17 cellular contexts compared by ENCODE assay signal in the genomic region with DNA sequence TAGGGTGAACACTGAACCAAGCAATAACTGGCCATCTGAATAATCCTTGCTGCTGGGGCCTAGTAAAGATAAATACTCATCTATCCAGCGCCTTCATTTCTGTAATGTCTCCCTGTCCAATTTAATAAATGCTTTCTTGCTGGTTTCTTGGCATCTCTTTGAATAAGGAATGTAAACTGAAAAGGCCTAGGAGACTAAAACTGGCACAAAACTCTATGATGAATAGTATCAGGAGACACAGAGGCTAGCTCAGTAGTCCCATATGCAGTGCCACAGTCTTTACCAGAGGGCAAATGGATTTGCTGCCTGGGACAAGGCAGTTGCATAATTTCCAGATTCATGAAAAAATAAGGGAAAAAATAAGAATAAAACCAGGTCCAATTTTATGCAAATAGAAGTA.
DNase-seq lines count a peak whose midpoint lies in the region; ATAC-seq and TF ChIP-seq lines count a peak whose summit lies in the region.
"Had no signal": no experiment of that assay in that cellular context is flagged by ENCODE, and none has a peak within 500 bp of the region (broad histone marks: within the 10 kb centered on the region; RNA-seq: fewer than 3 reads in every experiment).

No MANE protein-coding gene starts in this region.

- DNase-seq in GM03348 (ENCODE audit: low spot score) (peak; percentile 13), chondrocyte (ENCODE audit: low spot score) (no peak), NCI-H1694 (lab: John Stamatoyannopoulos, UW) (no peak), hepatic stellate cell (ENCODE audit: low spot score) (no peak)
- DNase-seq: BE2C; CD4-positive, alpha-beta memory T cell; DMS79 treated with DMSO at 0.1 percent for 48 hours; KBM-7; NCI-H1436; NCI-H2029 treated with DMSO at 0.1 percent for 48 hours; NCI-H2171 treated with DMSO at 0.1 percent for 48 hours; NCI-H774; RPMI8226; SIG-M5 had no signal

- H3K27ac Mint-ChIP-seq in chondrocyte (ENCODE audit: unreplicated experiment) = peak overlapping the region; percentile 30
- H3K27ac Mint-ChIP-seq: CD4-positive, alpha-beta memory T cell had no signal

- no peaks in the 10 kb centered on the region for H3K9me3 Mint-ChIP-seq in chondrocyte (ENCODE audit: low read depth)
- H3K9me3 Mint-ChIP-seq: CD4-positive, alpha-beta memory T cell had no signal

- H3K27ac ChIP-seq in gastroesophageal sphincter (peak overlapping the region; percentile 53 to 79 (median 71)), subcutaneous abdominal adipose tissue (ENCODE audit: low read depth, low read length) (peak overlapping the region; percentile 51)

- H3K27me3 ChIP-seq in gastroesophageal sphincter (no peaks in the 10 kb centered on the region), subcutaneous abdominal adipose tissue (ENCODE audit: control insufficient read depth in 5 of 5, insufficient read depth in 4 of 5, low read length in 5 of 5) (no peaks in the 10 kb centered on the region)
- H3K27me3 ChIP-seq: BE2C had no signal

- peaks cover 56% of the 10 kb centered on the region for H3K4me1 Mint-ChIP-seq in chondrocyte (ENCODE audit: low read depth)
- H3K4me1 Mint-ChIP-seq: CD4-positive, alpha-beta memory T cell had no signal

- no peak for TF ChIP-seq POLR2A in gastroesophageal sphincter (IDR thresholded peaks at IDR 0.05)

- TF ChIP-seq CTCF in chondrocyte (IDR thresholded peaks at IDR 0.05) (no peak), gastroesophageal sphincter (IDR thresholded peaks at IDR 0.05) (no peak)

- H3K4me3 ChIP-seq in gastroesophageal sphincter (no peak overlapping the region), subcutaneous abdominal adipose tissue (ENCODE audit: low read depth in 1 of 5, low read length in 5 of 5) (no peak overlapping the region)

- no peaks in the 10 kb centered on the region for H3K36me3 Mint-ChIP-seq in chondrocyte (ENCODE audit: low read depth)
- H3K36me3 Mint-ChIP-seq: CD4-positive, alpha-beta memory T cell had no signal

- H3K27me3 Mint-ChIP-seq in chondrocyte (ENCODE audit: low read depth) = no peaks in the 10 kb centered on the region
- H3K27me3 Mint-ChIP-seq: CD4-positive, alpha-beta memory T cell had no signal

- 0 to 31% methylated on average over 1 of the region's 1 CpG for WGBS in gastroesophageal sphincter (ENCODE audit: low coverage in 1 of 2), 2 donors

- no peak overlapping the region for H3K4me3 Mint-ChIP-seq in chondrocyte (ENCODE audit: unreplicated experiment)
- H3K4me3 Mint-ChIP-seq: CD4-positive, alpha-beta memory T cell had no signal

- H3K4me1 ChIP-seq in gastroesophageal sphincter (peaks cover 4 to 88% (median 20%) of the 10 kb centered on the region in 3 donors), subcutaneous abdominal adipose tissue (ENCODE audit: control insufficient read depth in 5 of 5, insufficient read depth in 5 of 5, low read length in 5 of 5) (peaks cover 0 to 8% (median 5%) of the 10 kb centered on the region in 5 donors)
- H3K4me1 ChIP-seq: BE2C had no signal

- no peak for TF ChIP-seq EP300 in gastroesophageal sphincter (IDR thresholded peaks at IDR 0.05)

- H3K9ac ChIP-seq in subcutaneous abdominal adipose tissue (ENCODE audit: low read length in 5 of 5) = no peak overlapping the region

- H3K36me3 ChIP-seq in gastroesophageal sphincter = no peaks in the 10 kb centered on the region
- no peaks in the 10 kb centered on the region for H3K36me3 ChIP-seq in subcutaneous abdominal adipose tissue (ENCODE audit: control insufficient read depth in 5 of 5, insufficient read depth in 5 of 5, low read length in 5 of 5)
- H3K36me3 ChIP-seq: BE2C had no signal

- ATAC-seq in gastroesophageal sphincter (peak; percentile 81), GM18511 (IDR thresholded peaks at IDR 0.05; ENCODE audit: unreplicated experiment) (no peak)

- H3K9me3 ChIP-seq in gastroesophageal sphincter (no peaks in the 10 kb centered on the region), subcutaneous abdominal adipose tissue (ENCODE audit: control insufficient read depth in 5 of 5, low read length in 5 of 5) (no peaks in the 10 kb centered on the region)
- H3K9me3 ChIP-seq: BE2C had no signal
